In the genomic region with DNA sequence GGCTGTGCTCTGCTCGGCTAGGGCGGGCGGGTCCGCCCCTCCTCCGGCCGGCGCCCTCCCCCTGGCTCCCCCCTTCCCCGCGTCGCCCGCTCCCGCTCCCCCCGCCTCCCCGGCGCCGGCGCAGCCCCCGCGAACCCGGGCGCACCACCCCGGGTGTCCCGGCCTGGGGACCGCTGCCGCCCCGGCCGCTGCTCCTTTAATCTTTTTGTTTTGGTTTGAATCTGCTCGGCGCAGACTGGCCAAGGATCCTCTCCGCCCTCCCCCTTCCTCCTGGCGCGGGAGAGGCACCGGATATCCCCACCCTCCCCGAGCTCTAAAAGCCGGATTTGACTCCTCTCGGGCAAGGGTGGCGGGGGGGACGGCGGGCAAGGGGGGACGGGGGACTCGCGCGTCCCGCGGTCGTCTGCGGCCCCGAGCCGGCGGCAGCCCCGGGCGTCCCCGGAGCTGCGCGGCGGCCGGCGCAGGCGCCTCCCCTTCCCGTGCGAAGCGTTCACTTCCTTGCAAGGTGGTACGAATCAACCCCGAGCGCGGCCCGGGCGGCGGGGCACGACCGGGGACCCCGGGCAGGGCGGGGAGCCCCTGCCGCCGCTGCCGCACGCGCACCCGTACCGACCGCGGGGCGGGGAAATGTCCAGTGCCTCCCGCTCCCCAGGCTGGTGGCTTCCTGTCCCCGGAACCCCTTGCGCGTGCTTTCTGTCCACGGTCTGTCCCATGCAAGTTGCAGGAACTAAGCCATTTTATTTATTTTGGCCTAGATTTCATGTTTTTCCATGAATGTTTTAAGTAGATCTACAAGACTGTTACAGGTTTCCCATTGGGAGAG, we compare ENCODE assay signal across 1 cellular context.
TF ChIP-seq lines count a peak whose summit lies in the region.

A gene with protein sequence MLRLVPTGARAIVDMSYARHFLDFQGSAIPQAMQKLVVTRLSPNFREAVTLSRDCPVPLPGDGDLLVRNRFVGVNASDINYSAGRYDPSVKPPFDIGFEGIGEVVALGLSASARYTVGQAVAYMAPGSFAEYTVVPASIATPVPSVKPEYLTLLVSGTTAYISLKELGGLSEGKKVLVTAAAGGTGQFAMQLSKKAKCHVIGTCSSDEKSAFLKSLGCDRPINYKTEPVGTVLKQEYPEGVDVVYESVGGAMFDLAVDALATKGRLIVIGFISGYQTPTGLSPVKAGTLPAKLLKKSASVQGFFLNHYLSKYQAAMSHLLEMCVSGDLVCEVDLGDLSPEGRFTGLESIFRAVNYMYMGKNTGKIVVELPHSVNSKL (minus strand): TSS at position 11 of the 823 bp plus-strand sequence. CDS start 81 bp downstream, outside the sequence.

TF ChIP-seq in HepG2, 621 proteins besides CTCF, POLR2A, EP300 and RAD21 (continued from another document and continues in another):
- TF ChIP-seq HCFC1 (IDR thresholded peaks at IDR 0.05; ENCODE audit: low read depth, low read length) (no peak), SP4 (CRISPR knock-in tag; IDR thresholded peaks at IDR 0.05) (no peak), RBM22 (optimal IDR thresholded peaks at IDR 0.05; ENCODE audit: low read length) (peak; percentile 24), RFX3 (CRISPR knock-in tag; IDR thresholded peaks at IDR 0.05) (no peak), LCORL (IDR thresholded peaks at IDR 0.05) (no peak), LCORL (CRISPR knock-in tag; IDR thresholded peaks at IDR 0.05) (peak; percentile 46), NR2C2 (CRISPR knock-in tag; IDR thresholded peaks at IDR 0.05; ENCODE audit: borderline replicate concordance) (peak; percentile 39; the same call in 1 of the 2 replicates), ZNF160 (CRISPR knock-in tag; IDR thresholded peaks at IDR 0.05) (no peak), PRPF4 (IDR thresholded peaks at IDR 0.05; ENCODE audit: low read depth, low read length, poor library complexity, severe bottlenecking) (no peak), SNAPC2 (CRISPR knock-in tag; IDR thresholded peaks at IDR 0.05) (0 out of 2 replicates have a peak, but pooled peaks have one; percentile 29), ZNF761 (CRISPR knock-in tag; conservative IDR thresholded peaks at IDR 0.05) (no peak; the same call in 1 of the 2 replicates), IRF2 (CRISPR knock-in tag; IDR thresholded peaks at IDR 0.05) (peak; percentile 13; the same call in 1 of the 2 replicates), ZKSCAN5 (CRISPR knock-in tag; IDR thresholded peaks at IDR 0.05) (no peak), ZSCAN29 (CRISPR knock-in tag; conservative IDR thresholded peaks at IDR 0.05) (no peak), ZBTB42 (CRISPR knock-in tag; IDR thresholded peaks at IDR 0.05) (no peak), ZIK1 (CRISPR knock-in tag; IDR thresholded peaks at IDR 0.05; ENCODE audit: borderline replicate concordance, low read depth) (no peak), ZNF577 (CRISPR knock-in tag; IDR thresholded peaks at IDR 0.05; ENCODE audit: borderline replicate concordance, low read depth) (no peak), TEAD3 (CRISPR knock-in tag; optimal IDR thresholded peaks at IDR 0.05; ENCODE audit: borderline replicate concordance) (no peak), SRSF1 (optimal IDR thresholded peaks at IDR 0.05; ENCODE audit: low read depth, low read length) (no peak), GLI4 (CRISPR knock-in tag; IDR thresholded peaks at IDR 0.05; ENCODE audit: borderline replicate concordance) (no peak), ISL2 (CRISPR knock-in tag; IDR thresholded peaks at IDR 0.05) (no peak), ZNF101 (CRISPR knock-in tag; IDR thresholded peaks at IDR 0.05; ENCODE audit: borderline replicate concordance, low read depth) (no peak), PHF8 (CRISPR knock-in tag; IDR thresholded peaks at IDR 0.05) (peak; percentile 54; the same call in 1 of the 2 replicates), ZNF674 (CRISPR knock-in tag; IDR thresholded peaks at IDR 0.05; ENCODE audit: low read depth) (no peak), KLF12 (CRISPR knock-in tag; IDR thresholded peaks at IDR 0.05; ENCODE audit: borderline replicate concordance) (0 out of 2 replicates have a peak, but pooled peaks have one; percentile 27), ZNF383 (CRISPR knock-in tag; IDR thresholded peaks at IDR 0.05; ENCODE audit: borderline replicate concordance) (no peak), ZNF790 (CRISPR knock-in tag; IDR thresholded peaks at IDR 0.05; ENCODE audit: borderline replicate concordance) (no peak), ZSCAN12 (CRISPR knock-in tag; IDR thresholded peaks at IDR 0.05) (no peak), SNAI1 (CRISPR knock-in tag; IDR thresholded peaks at IDR 0.05; ENCODE audit: borderline replicate concordance) (no peak), ZNF589 (CRISPR knock-in tag; conservative IDR thresholded peaks at IDR 0.05) (no peak), NAIF1 (CRISPR knock-in tag; IDR thresholded peaks at IDR 0.05; ENCODE audit: borderline replicate concordance) (no peak), RFX1 (IDR thresholded peaks at IDR 0.05) (no peak), PTBP1 (IDR thresholded peaks at IDR 0.05; ENCODE audit: low read depth, low read length, poor library complexity, severe bottlenecking) (no peak), KAT2B (IDR thresholded peaks at IDR 0.05; ENCODE audit: borderline replicate concordance, low read depth, low read length) (no peak), ZNF468 (CRISPR knock-in tag; IDR thresholded peaks at IDR 0.05) (no peak), ASH2L (IDR thresholded peaks at IDR 0.05; ENCODE audit: insufficient read length, low read depth, low read length) (peak; percentile 43)
- TF ChIP-seq, protein P1, sequence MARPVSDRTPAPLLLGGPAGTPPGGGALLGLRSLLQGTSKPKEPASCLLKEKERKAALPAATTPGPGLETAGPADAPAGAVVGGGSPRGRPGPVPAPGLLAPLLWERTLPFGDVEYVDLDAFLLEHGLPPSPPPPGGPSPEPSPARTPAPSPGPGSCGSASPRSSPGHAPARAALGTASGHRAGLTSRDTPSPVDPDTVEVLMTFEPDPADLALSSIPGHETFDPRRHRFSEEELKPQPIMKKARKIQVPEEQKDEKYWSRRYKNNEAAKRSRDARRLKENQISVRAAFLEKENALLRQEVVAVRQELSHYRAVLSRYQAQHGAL (CRISPR knock-in tag; IDR thresholded peaks at IDR 0.05; ENCODE audit: not compliant biosample characterization) = no peak
- TF ChIP-seq, protein P2, sequence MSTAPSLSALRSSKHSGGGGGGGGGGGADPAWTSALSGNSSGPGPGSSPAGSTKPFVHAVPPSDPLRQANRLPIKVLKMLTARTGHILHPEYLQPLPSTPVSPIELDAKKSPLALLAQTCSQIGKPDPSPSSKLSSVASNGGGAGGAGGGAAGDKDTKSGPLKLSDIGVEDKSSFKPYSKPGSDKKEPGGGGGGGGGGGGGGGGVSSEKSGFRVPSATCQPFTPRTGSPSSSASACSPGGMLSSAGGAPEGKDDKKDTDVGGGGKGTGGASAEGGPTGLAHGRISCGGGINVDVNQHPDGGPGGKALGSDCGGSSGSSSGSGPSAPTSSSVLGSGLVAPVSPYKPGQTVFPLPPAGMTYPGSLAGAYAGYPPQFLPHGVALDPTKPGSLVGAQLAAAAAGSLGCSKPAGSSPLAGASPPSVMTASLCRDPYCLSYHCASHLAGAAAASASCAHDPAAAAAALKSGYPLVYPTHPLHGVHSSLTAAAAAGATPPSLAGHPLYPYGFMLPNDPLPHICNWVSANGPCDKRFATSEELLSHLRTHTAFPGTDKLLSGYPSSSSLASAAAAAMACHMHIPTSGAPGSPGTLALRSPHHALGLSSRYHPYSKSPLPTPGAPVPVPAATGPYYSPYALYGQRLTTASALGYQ (CRISPR knock-in tag; IDR thresholded peaks at IDR 0.05) = no peak
- TF ChIP-seq, protein P3, sequence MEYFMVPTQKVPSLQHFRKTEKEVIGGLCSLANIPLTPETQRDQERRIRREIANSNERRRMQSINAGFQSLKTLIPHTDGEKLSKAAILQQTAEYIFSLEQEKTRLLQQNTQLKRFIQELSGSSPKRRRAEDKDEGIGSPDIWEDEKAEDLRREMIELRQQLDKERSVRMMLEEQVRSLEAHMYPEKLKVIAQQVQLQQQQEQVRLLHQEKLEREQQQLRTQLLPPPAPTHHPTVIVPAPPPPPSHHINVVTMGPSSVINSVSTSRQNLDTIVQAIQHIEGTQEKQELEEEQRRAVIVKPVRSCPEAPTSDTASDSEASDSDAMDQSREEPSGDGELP (IDR thresholded peaks at IDR 0.05; ENCODE audit: borderline replicate concordance, low read depth) = no peak
- TF ChIP-seq, protein P4, sequence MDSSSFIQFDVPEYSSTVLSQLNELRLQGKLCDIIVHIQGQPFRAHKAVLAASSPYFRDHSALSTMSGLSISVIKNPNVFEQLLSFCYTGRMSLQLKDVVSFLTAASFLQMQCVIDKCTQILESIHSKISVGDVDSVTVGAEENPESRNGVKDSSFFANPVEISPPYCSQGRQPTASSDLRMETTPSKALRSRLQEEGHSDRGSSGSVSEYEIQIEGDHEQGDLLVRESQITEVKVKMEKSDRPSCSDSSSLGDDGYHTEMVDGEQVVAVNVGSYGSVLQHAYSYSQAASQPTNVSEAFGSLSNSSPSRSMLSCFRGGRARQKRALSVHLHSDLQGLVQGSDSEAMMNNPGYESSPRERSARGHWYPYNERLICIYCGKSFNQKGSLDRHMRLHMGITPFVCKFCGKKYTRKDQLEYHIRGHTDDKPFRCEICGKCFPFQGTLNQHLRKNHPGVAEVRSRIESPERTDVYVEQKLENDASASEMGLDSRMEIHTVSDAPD (CRISPR knock-in tag; IDR thresholded peaks at IDR 0.05) = no peak
- TF ChIP-seq, protein P5, sequence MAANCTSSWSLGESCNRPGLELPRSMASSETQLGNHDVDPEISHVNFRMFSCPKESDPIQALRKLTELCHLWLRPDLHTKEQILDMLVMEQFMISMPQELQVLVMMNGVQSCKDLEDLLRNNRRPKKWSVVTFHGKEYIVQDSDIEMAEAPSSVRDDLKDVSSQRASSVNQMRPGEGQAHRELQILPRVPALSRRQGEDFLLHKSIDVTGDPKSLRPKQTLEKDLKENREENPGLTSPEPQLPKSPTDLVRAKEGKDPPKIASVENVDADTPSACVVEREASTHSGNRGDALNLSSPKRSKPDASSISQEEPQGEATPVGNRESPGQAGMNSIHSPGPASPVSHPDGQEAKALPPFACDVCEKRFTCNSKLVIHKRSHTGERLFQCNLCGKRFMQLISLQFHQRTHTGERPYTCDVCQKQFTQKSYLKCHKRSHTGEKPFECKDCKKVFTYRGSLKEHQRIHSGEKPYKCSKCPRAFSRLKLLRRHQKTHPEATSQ (CRISPR knock-in tag; IDR thresholded peaks at IDR 0.05; ENCODE audit: borderline replicate concordance) = no peak
- TF ChIP-seq, protein P6, sequence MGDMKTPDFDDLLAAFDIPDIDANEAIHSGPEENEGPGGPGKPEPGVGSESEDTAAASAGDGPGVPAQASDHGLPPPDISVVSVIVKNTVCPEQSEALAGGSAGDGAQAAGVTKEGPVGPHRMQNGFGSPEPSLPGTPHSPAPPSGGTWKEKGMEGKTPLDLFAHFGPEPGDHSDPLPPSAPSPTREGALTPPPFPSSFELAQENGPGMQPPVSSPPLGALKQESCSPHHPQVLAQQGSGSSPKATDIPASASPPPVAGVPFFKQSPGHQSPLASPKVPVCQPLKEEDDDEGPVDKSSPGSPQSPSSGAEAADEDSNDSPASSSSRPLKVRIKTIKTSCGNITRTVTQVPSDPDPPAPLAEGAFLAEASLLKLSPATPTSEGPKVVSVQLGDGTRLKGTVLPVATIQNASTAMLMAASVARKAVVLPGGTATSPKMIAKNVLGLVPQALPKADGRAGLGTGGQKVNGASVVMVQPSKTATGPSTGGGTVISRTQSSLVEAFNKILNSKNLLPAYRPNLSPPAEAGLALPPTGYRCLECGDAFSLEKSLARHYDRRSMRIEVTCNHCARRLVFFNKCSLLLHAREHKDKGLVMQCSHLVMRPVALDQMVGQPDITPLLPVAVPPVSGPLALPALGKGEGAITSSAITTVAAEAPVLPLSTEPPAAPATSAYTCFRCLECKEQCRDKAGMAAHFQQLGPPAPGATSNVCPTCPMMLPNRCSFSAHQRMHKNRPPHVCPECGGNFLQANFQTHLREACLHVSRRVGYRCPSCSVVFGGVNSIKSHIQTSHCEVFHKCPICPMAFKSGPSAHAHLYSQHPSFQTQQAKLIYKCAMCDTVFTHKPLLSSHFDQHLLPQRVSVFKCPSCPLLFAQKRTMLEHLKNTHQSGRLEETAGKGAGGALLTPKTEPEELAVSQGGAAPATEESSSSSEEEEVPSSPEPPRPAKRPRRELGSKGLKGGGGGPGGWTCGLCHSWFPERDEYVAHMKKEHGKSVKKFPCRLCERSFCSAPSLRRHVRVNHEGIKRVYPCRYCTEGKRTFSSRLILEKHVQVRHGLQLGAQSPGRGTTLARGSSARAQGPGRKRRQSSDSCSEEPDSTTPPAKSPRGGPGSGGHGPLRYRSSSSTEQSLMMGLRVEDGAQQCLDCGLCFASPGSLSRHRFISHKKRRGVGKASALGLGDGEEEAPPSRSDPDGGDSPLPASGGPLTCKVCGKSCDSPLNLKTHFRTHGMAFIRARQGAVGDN (CRISPR knock-in tag; IDR thresholded peaks at IDR 0.05) = peak; percentile 62
- TF ChIP-seq, protein P7, sequence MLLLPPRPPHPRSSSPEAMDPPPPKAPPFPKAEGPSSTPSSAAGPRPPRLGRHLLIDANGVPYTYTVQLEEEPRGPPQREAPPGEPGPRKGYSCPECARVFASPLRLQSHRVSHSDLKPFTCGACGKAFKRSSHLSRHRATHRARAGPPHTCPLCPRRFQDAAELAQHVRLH (CRISPR knock-in tag; IDR thresholded peaks at IDR 0.05; ENCODE audit: borderline replicate concordance, low read depth) = no peak
